In the genomic region with DNA sequence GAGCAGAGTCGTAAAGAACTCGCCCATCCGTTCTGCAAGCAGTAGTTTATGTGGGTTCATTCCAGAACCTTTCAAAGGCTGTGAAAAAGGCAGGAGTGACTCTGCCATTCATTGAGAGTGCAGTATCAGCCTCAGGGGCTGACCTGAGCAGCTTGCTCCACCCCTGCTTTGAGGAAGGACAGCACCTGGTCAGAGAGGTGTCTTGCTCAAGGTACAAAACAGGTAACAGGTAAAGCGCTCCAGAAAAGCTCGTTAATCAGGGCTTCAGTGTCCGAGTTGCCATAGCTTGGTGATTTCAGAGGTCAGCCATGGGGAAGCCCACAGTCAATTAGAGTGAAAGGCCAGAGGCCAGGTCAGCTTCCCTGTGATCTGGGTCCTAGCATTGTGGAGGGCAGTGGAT, we compare ENCODE assay signal across 29 cellular contexts.
"Had no signal": no experiment of that assay in that cellular context is flagged by ENCODE, and none has a peak within 500 bp of the region (broad histone marks: within the 10 kb centered on the region; RNA-seq: fewer than 3 reads in every experiment).

No MANE protein-coding gene starts in this region.

- H3K36me3 ChIP-seq: gastroesophageal sphincter, heart right ventricle, neural progenitor cell, right lobe of liver, suprapubic skin, transverse colon, vagina had no signal

- H3K27me3 ChIP-seq: foreskin keratinocyte, gastroesophageal sphincter, neural progenitor cell, right lobe of liver, transverse colon, vagina had no signal

- H3K4me3 ChIP-seq: gastroesophageal sphincter, heart right ventricle, lung, neural progenitor cell, right lobe of liver, suprapubic skin, transverse colon, vagina had no signal

- H2AFZ ChIP-seq: neural progenitor cell, parathyroid adenoma had no signal

- H3K4me2 ChIP-seq: neural progenitor cell had no signal

- H3K4me3 Mint-ChIP-seq: effector memory CD8-positive, alpha-beta T cell; immature natural killer cell; naive thymus-derived CD4-positive, alpha-beta T cell; nephron; neural progenitor cell; stimulated activated naive CD8-positive, alpha-beta T cell treated with anti-CD3 and anti-CD28 coated beads, Interleukin-15, amount 100 ng/mL, for 72 hours had no signal

- FAIRE-seq: kidney, small intestine had no signal

- H3K9ac ChIP-seq: neural progenitor cell, parathyroid adenoma had no signal

- H3K4me1 ChIP-seq: gastroesophageal sphincter, heart right ventricle, neural progenitor cell, parathyroid adenoma, right lobe of liver, suprapubic skin, transverse colon, vagina had no signal

- DNase-seq: cortex of kidney; effector memory CD8-positive, alpha-beta T cell; foreskin keratinocyte; glutamatergic neuron; heart right ventricle; hippocampal formation; immature natural killer cell; kidney; mesenchymal stem cell; midbrain; naive thymus-derived CD4-positive, alpha-beta T cell; right lobe of liver; small intestine; stimulated activated CD4-positive, alpha-beta T cell treated with anti-CD3 and anti-CD28 coated beads, Interleukin-15, amount 100 ng/mL, for 24 hours; stimulated activated CD4-positive, alpha-beta T cell treated with anti-CD3 and anti-CD28 coated beads, Interleukin-4, amount 100 ng/mL, for 1 hour; stimulated activated CD8-positive, alpha-beta memory T cell treated with anti-CD3 and anti-CD28 coated beads, Interleukin-4, amount 100 ng/mL, for 48 hours; stimulated activated naive CD4-positive, alpha-beta T cell; stimulated activated naive CD8-positive, alpha-beta T cell treated with anti-CD3 and anti-CD28 coated beads, Interleukin-15, amount 100 ng/mL, for 72 hours; transverse colon had no signal

- H3K9me3 ChIP-seq: right lobe of liver, suprapubic skin, transverse colon, vagina had no signal

- H3K79me2 ChIP-seq: parathyroid adenoma had no signal

- H3K4me1 Mint-ChIP-seq: immature natural killer cell; naive thymus-derived CD4-positive, alpha-beta T cell; nephron; neural progenitor cell; stimulated activated naive CD8-positive, alpha-beta T cell treated with anti-CD3 and anti-CD28 coated beads, Interleukin-15, amount 100 ng/mL, for 72 hours had no signal

- H3K9me3 Mint-ChIP-seq: effector memory CD8-positive, alpha-beta T cell; nephron had no signal

- H3K27ac ChIP-seq: foreskin keratinocyte, gastroesophageal sphincter, heart right ventricle, neural progenitor cell, parathyroid adenoma, right lobe of liver, suprapubic skin, transverse colon, vagina had no signal

- H3K36me3 Mint-ChIP-seq: immature natural killer cell; naive thymus-derived CD4-positive, alpha-beta T cell; neural progenitor cell had no signal

- ATAC-seq: effector memory CD8-positive, alpha-beta T cell; esophagus mucosa; gastroesophageal sphincter; heart right ventricle; left lobe of liver; naive thymus-derived CD4-positive, alpha-beta T cell; right lobe of liver; stimulated activated naive CD8-positive, alpha-beta T cell treated with anti-CD3 and anti-CD28 coated beads, Interleukin-15, amount 100 ng/mL, for 72 hours had no signal

- H3K27ac Mint-ChIP-seq: effector memory CD8-positive, alpha-beta T cell; immature natural killer cell; naive thymus-derived CD4-positive, alpha-beta T cell; nephron; neural progenitor cell; progenitor cell of endocrine pancreas; stimulated activated naive CD8-positive, alpha-beta T cell treated with anti-CD3 and anti-CD28 coated beads, Interleukin-15, amount 100 ng/mL, for 72 hours had no signal

- H3K27me3 Mint-ChIP-seq: stimulated activated naive CD8-positive, alpha-beta T cell treated with anti-CD3 and anti-CD28 coated beads, Interleukin-15, amount 100 ng/mL, for 72 hours had no signal
